ENCODE assay signal across 17 cellular contexts in genomic region chr1:27535386-27535785, GRCh38. TPM values are rescaled to one million over a fixed set of nuclear protein-coding genes. Genes with fewer than 3 reads are reported as not detected.
DNase-seq lines count a peak whose midpoint lies in the region; ATAC-seq, FAIRE-seq and TF ChIP-seq lines count a peak whose summit lies in the region.
"Had no signal": no experiment of that assay in that cellular context is flagged by ENCODE, and none has a peak within 500 bp of the region (broad histone marks: within the 10 kb centered on the region; RNA-seq: fewer than 3 reads in every experiment).

No MANE protein-coding gene starts in this region.

- H3K27ac ChIP-seq in cardiac muscle cell (peak overlapping the region; percentile 78), esophagus (ENCODE audit: low read depth in 2 of 2, low read length in 1 of 2) (peak overlapping the region; percentile 95 to 99), neural cell (ENCODE audit: low read length) (no peak overlapping the region), MM.1S (ENCODE audit: low read length) (no peak overlapping the region)
- H3K27ac ChIP-seq: KMS-11 had no signal

- no peak for ATAC-seq in left cardiac atrium
- ATAC-seq: activated CD8-positive, alpha-beta T cell treated with anti-CD3 and anti-CD28 coated beads for 36 hours had no signal

- no peak for TF ChIP-seq EP300 in neural cell (conservative IDR thresholded peaks at IDR 0.05; ENCODE audit: poor library complexity, severe bottlenecking)

- peaks cover 54% of the 10 kb centered on the region for H3K4me1 Mint-ChIP-seq in type B pancreatic cell (ENCODE audit: unreplicated experiment)

- peaks cover 24% of the 10 kb centered on the region for H3K36me3 Mint-ChIP-seq in type B pancreatic cell

- H2AFZ ChIP-seq in neural cell (ENCODE audit: low read depth, low read length) (no peak overlapping the region), MM.1S (ENCODE audit: low read length) (no peak overlapping the region)

- H4K20me1 ChIP-seq in neural cell (ENCODE audit: insufficient read depth) (no peaks in the 10 kb centered on the region), MM.1S (ENCODE audit: insufficient read depth, low read length) (no peaks in the 10 kb centered on the region)

- no peak for FAIRE-seq in GM19239 (lab: Jason Lieb, UNC)
- FAIRE-seq: A204.1 had no signal

- no peak overlapping the region for H3K4me2 ChIP-seq in neural cell (ENCODE audit: low read length)
- no peak overlapping the region for H3K4me2 ChIP-seq in MM.1S (ENCODE audit: low read depth, low read length)
- H3K4me2 ChIP-seq: KMS-11 had no signal

- TF ChIP-seq RAD21 in neural cell (conservative IDR thresholded peaks at IDR 0.05) = no peak

- H3K4me1 ChIP-seq in cardiac muscle cell (ENCODE audit: low read depth) (peaks cover 35% of the 10 kb centered on the region), esophagus (ENCODE audit: control insufficient read depth in 2 of 2, insufficient read depth in 2 of 2, low read length in 1 of 2) (peaks cover 10 to 37% of the 10 kb centered on the region in 2 donors), MM.1S (ENCODE audit: low read length) (no peaks in the 10 kb centered on the region)

- H3K27ac Mint-ChIP-seq in type B pancreatic cell = peak overlapping the region; percentile 71
- H3K27ac Mint-ChIP-seq: activated CD8-positive, alpha-beta T cell treated with anti-CD3 and anti-CD28 coated beads for 36 hours had no signal

- TF ChIP-seq CTCF in cardiac muscle cell (IDR thresholded peaks at IDR 0.05; ENCODE audit: low read depth, low read length) (no peak), neural cell (IDR thresholded peaks at IDR 0.05; ENCODE audit: poor library complexity, severe bottlenecking) (no peak), type B pancreatic cell (conservative IDR thresholded peaks at IDR 0.05) (no peak), MM.1S (IDR thresholded peaks at IDR 0.05; ENCODE audit: low read length) (no peak)

- H3K27me3 ChIP-seq in cardiac muscle cell = no peaks in the 10 kb centered on the region
- no peaks in the 10 kb centered on the region for H3K27me3 ChIP-seq in esophagus (ENCODE audit: control insufficient read depth in 1 of 2, insufficient read depth in 2 of 2, low read length in 2 of 2)
- no peaks in the 10 kb centered on the region for H3K27me3 ChIP-seq in neural cell (ENCODE audit: insufficient read depth, low read depth, low read length)
- H3K27me3 ChIP-seq in MM.1S (replicated peaks; ENCODE audit: insufficient read depth, low read length) = no peaks in the 10 kb centered on the region

- H3F3A ChIP-seq in neural cell (ENCODE audit: insufficient read depth, low read length, poor library complexity, severe bottlenecking) = no peaks in the 10 kb centered on the region
- no peaks in the 10 kb centered on the region for H3F3A ChIP-seq in MM.1S (ENCODE audit: insufficient read depth, low read length)

- no peaks in the 10 kb centered on the region for H3K79me2 ChIP-seq in neural cell (replicated peaks; ENCODE audit: insufficient read depth, low read length)
- H3K79me2 ChIP-seq in MM.1S (ENCODE audit: low read length) = no peaks in the 10 kb centered on the region

- WGBS in esophagus, 2 donors = 15 to 31% methylated on average over 2 of the region's 2 CpGs

- H3K27me3 Mint-ChIP-seq in type B pancreatic cell = no peaks in the 10 kb centered on the region
- H3K27me3 Mint-ChIP-seq: activated CD8-positive, alpha-beta T cell treated with anti-CD3 and anti-CD28 coated beads for 36 hours had no signal

- intact Hi-C loops in left cardiac atrium (cut with DNase I) = no loop called here

- H3K9me3 ChIP-seq in cardiac muscle cell (ENCODE audit: low read depth) (no peaks in the 10 kb centered on the region), esophagus (ENCODE audit: control insufficient read depth in 2 of 2, insufficient read depth in 1 of 2, low read depth in 1 of 2, low read length in 1 of 2) (no peaks in the 10 kb centered on the region), neural cell (ENCODE audit: low read length) (no peaks in the 10 kb centered on the region), MM.1S (replicated peaks; ENCODE audit: insufficient read depth, low read length) (no peaks in the 10 kb centered on the region)

- peaks cover 3% of the 10 kb centered on the region for H3K36me3 ChIP-seq in cardiac muscle cell
- H3K36me3 ChIP-seq in esophagus (ENCODE audit: control insufficient read depth in 2 of 2, insufficient read depth in 2 of 2, low read length in 1 of 2) = peaks cover 4 to 21% of the 10 kb centered on the region in 2 donors
- H3K36me3 ChIP-seq in neural cell (ENCODE audit: insufficient read depth, low read length) = no peaks in the 10 kb centered on the region
- H3K36me3 ChIP-seq in MM.1S (replicated peaks; ENCODE audit: insufficient read depth, low read length) = no peaks in the 10 kb centered on the region

- H3K9me3 Mint-ChIP-seq in type B pancreatic cell = no peaks in the 10 kb centered on the region
- H3K9me3 Mint-ChIP-seq: activated CD8-positive, alpha-beta T cell treated with anti-CD3 and anti-CD28 coated beads for 36 hours had no signal

- H3K4me3 ChIP-seq in cardiac muscle cell (no peak overlapping the region), esophagus (ENCODE audit: low read depth in 1 of 2, low read length in 2 of 2) (no peak overlapping the region), neural cell (ENCODE audit: low read length) (no peak overlapping the region), MM.1S (ENCODE audit: low read length) (no peak overlapping the region)

- H3K4me3 Mint-ChIP-seq in type B pancreatic cell = no peak overlapping the region
- H3K4me3 Mint-ChIP-seq: activated CD8-positive, alpha-beta T cell treated with anti-CD3 and anti-CD28 coated beads for 36 hours had no signal

- peak overlapping the region; percentile 50 for H3K9ac ChIP-seq in neural cell (ENCODE audit: low read length)
- H3K9ac ChIP-seq in MM.1S (ENCODE audit: low read length) = no peak overlapping the region
- H3K9ac ChIP-seq: KMS-11 had no signal

- no peak for DNase-seq in cardiac muscle cell (ENCODE audit: low read depth in 1 of 2, low spot score in 1 of 2)
- no peak for DNase-seq in left cardiac atrium
- no peak for DNase-seq in type B pancreatic cell (ENCODE audit: extremely low spot score, unreplicated experiment)
- no peak for DNase-seq in MM.1S
- DNase-seq in GM19239 (ENCODE audit: insufficient read length, low spot score) = no peak
- no peak for DNase-seq in NCI-H510A treated with DMSO at 0.1 percent for 48 hours (lab: John Stamatoyannopoulos, UW)
- DNase-seq: activated CD8-positive, alpha-beta T cell treated with anti-CD3 and anti-CD28 coated beads for 36 hours; activated gamma-delta T cell; central memory CD4-positive, alpha-beta T cell; GDM1; GOT3; NCI-H1694; NCI-H526 had no signal

- no peaks in the 10 kb centered on the region for H3K9me2 ChIP-seq in neural cell (ENCODE audit: insufficient read depth, low read length)
- H3K9me2 ChIP-seq in MM.1S (replicated peaks; ENCODE audit: insufficient read depth, low read length) = no peaks in the 10 kb centered on the region

TF ChIP-seq in neural cell, 6 proteins besides CTCF, POLR2A, EP300 and RAD21:
- TF ChIP-seq, protein P1, sequence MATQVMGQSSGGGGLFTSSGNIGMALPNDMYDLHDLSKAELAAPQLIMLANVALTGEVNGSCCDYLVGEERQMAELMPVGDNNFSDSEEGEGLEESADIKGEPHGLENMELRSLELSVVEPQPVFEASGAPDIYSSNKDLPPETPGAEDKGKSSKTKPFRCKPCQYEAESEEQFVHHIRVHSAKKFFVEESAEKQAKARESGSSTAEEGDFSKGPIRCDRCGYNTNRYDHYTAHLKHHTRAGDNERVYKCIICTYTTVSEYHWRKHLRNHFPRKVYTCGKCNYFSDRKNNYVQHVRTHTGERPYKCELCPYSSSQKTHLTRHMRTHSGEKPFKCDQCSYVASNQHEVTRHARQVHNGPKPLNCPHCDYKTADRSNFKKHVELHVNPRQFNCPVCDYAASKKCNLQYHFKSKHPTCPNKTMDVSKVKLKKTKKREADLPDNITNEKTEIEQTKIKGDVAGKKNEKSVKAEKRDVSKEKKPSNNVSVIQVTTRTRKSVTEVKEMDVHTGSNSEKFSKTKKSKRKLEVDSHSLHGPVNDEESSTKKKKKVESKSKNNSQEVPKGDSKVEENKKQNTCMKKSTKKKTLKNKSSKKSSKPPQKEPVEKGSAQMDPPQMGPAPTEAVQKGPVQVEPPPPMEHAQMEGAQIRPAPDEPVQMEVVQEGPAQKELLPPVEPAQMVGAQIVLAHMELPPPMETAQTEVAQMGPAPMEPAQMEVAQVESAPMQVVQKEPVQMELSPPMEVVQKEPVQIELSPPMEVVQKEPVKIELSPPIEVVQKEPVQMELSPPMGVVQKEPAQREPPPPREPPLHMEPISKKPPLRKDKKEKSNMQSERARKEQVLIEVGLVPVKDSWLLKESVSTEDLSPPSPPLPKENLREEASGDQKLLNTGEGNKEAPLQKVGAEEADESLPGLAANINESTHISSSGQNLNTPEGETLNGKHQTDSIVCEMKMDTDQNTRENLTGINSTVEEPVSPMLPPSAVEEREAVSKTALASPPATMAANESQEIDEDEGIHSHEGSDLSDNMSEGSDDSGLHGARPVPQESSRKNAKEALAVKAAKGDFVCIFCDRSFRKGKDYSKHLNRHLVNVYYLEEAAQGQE (IDR thresholded peaks at IDR 0.05; ENCODE audit: borderline replicate concordance) = no peak
- TF ChIP-seq MXI1 (conservative IDR thresholded peaks at IDR 0.05; ENCODE audit: poor library complexity, severe bottlenecking) (no peak), POLR2AphosphoS5 (IDR thresholded peaks at IDR 0.05) (no peak), EZH2 (IDR thresholded peaks at IDR 0.05; ENCODE audit: borderline replicate concordance, insufficient read depth, low read length, poor library complexity, severe bottlenecking) (no peak), SMC3 (conservative IDR thresholded peaks at IDR 0.05; ENCODE audit: poor library complexity) (no peak), TAF1 (IDR thresholded peaks at IDR 0.05; ENCODE audit: low read depth) (no peak)

RNA-seq across cellular contexts. Expression of gene WASF2, which starts 45.4 kb away (rescaled TPM):
- total RNA-seq in cardiac muscle cell = 18.8 and 32.7 TPM in 2 replicates
- polyA plus RNA-seq in cardiac muscle cell = 53.4 and 69.2 TPM in 2 replicates
- total RNA-seq in left cardiac atrium = 10 to 100 TPM; 71.8 to 77.4 TPM
- polyA plus RNA-seq in esophagus = 10 to 100 TPM; 47.8 TPM
- polyA plus RNA-seq in neural cell = 2.5 and 3.3 TPM in 2 replicates
- polyA minus RNA-seq in neural cell = 7.5 and 9.3 TPM in 2 replicates
- total RNA-seq in type B pancreatic cell (ENCODE audit: low replicate concordance) = 113 and 123 TPM in 2 replicates

Comparison
In these comparisons a context has a peak if more than half of its experiments do, and no peak if none do; other contexts are left out.
1. H3K27ac ChIP-seq: peak in cardiac muscle cell (single experiment) and esophagus (2 of 2); none in neural cell (single experiment) and MM.1S (single experiment).